ENCODE assay signal across 8 cellular contexts in genomic region chr14:103121846-103122577, GRCh38. TPM values are rescaled to one million over a fixed set of nuclear protein-coding genes. Genes with fewer than 3 reads are reported as not detected.
DNase-seq lines count a peak whose midpoint lies in the region; ATAC-seq, FAIRE-seq and TF ChIP-seq lines count a peak whose summit lies in the region.

No MANE protein-coding gene starts in this region.

- H2BK120ac ChIP-seq in H1 (replicated peaks; ENCODE audit: low read depth, low read length), result no peak overlapping the region

- TF ChIP-seq RAD21 in A549 (conservative IDR thresholded peaks at IDR 0.05 in 1 of 2, IDR thresholded peaks at IDR 0.05 in 1 of 2) (peak in 1 of 2 experiments; percentile 48; a peak in 1 of 5 replicates), H1 (IDR thresholded peaks at IDR 0.05 in 1 of 2, conservative IDR thresholded peaks at IDR 0.05 in 1 of 2; ENCODE audit: low read depth in 2 of 2, low read length in 2 of 2) (no peak)

- CTCF ChIA-PET in A549 (lab: Yijun Ruan, JAX) (interaction anchor here (7.8 kb wide), 1 partner anchor 17 kb away, joined by 120 read pairs; no protein-coding TSS in a partner anchor), H1 (lab: Charles Lee; ENCODE audit: partially characterized antibody) (interaction anchor here (1.0 to 18.4 kb wide), 3 partner anchors 8 to 87 kb away, joined by 3 to 276 read pairs (median 3); no protein-coding TSS in a partner anchor)

- peak overlapping the region; percentile 83 for H3K18ac ChIP-seq in H1 (ENCODE audit: extremely low read depth, low read length)

- peaks cover 3% of the 10 kb centered on the region; the same call in 1 of the 2 replicates for H3K23me2 ChIP-seq in H1 (ENCODE audit: low read depth, low read length)

- H3K14ac ChIP-seq in H1 (ENCODE audit: insufficient read length), result no peak overlapping the region

- H3K27ac Mint-ChIP-seq in mesothelial cell of epicardium, result peak overlapping the region; percentile 94
- H3K27ac Mint-ChIP-seq in natural killer cell, result no peak overlapping the region

- 0 out of 2 replicates have a peak overlapping the region, but pooled peaks have one; percentile 75 for H2BK12ac ChIP-seq in H1 (ENCODE audit: low read depth, low read length)

- peak; percentile 26 for TF ChIP-seq POLR2A in A549 (IDR thresholded peaks at IDR 0.05; ENCODE audit: low read length)
- TF ChIP-seq POLR2A in H1 (IDR thresholded peaks at IDR 0.05; ENCODE audit: control extremely low read depth in 1 of 2, low read depth in 2 of 2, low read length in 2 of 2), result no peak

- no peak overlapping the region; a peak in 1 of 7 replicates for H3K9ac ChIP-seq in H1 (replicated peaks in 1 of 4; ENCODE audit: extremely low read depth in 1 of 4, low read depth in 3 of 4, low read length in 3 of 4)

- H3K56ac ChIP-seq in H1 (replicated peaks; ENCODE audit: insufficient read length, low read depth, low read length), result no peak overlapping the region

- peaks cover 24% of the 10 kb centered on the region for H3K4me1 Mint-ChIP-seq in mesothelial cell of epicardium
- peaks cover 0 to 6% of the 10 kb centered on the region in 2 donors for H3K4me1 Mint-ChIP-seq in natural killer cell

- TF ChIP-seq EP300 in A549 (IDR thresholded peaks at IDR 0.05), result peak; percentile 40 to 78; a peak in 2 of 5 replicates
- no peak for TF ChIP-seq EP300 in H1 (IDR thresholded peaks at IDR 0.05; ENCODE audit: borderline replicate concordance in 1 of 2, low read depth in 2 of 2, low read length in 2 of 2)

- H3K23ac ChIP-seq in H1 (ENCODE audit: insufficient read length), result no peak overlapping the region

- H3K4me3 ChIP-seq in A549 (peak overlapping the region; percentile 83), H1 (ENCODE audit: extremely low read depth in 1 of 4, insufficient read depth in 2 of 4, low read depth in 3 of 4, low read length in 4 of 4) (peak overlapping the region in 3 of 4 experiments; percentile 21 to 62 (median 32); a peak in 5 of 8 replicates)

- H3K9me3 ChIP-seq in A549 (no peaks in the 10 kb centered on the region), H1 (ENCODE audit: insufficient read depth in 2 of 2, low read depth in 1 of 2, low read length in 1 of 2) (no peaks in the 10 kb centered on the region)

- FAIRE-seq in A549 (lab: Jason Lieb, UNC), result no peak
- no peak for FAIRE-seq in H1 (lab: Jason Lieb, UNC)

- TF ChIP-seq CTCF in A549 (IDR thresholded peaks at IDR 0.05), result no peak
- no peak for TF ChIP-seq CTCF in H1 (IDR thresholded peaks at IDR 0.05; ENCODE audit: control extremely low read depth in 1 of 3, insufficient read depth in 1 of 3, low read depth in 1 of 3, low read length in 3 of 3)
- TF ChIP-seq CTCF in mesothelial cell of epicardium (IDR thresholded peaks at IDR 0.05; ENCODE audit: unreplicated experiment), result no peak
- no peak for TF ChIP-seq CTCF in natural killer cell (IDR thresholded peaks at IDR 0.05)

- H4K91ac ChIP-seq in H1 (replicated peaks; ENCODE audit: insufficient read length, low read length), result peak overlapping the region; percentile 11

- ATAC-seq in A549 (peak; percentile 66 to 68), GM18519 (IDR thresholded peaks at IDR 0.05; ENCODE audit: low FRiP score, unreplicated experiment) (no peak), natural killer cell (no peak)

- WGBS in A549 (ENCODE audit: missing lambda C conversion rate), result 3% methylated on average over 18 of the region's 23 CpGs
- WGBS in H1 (ENCODE audit: extremely low coverage in 1 of 2, insufficient coverage in 1 of 2, insufficient read length in 1 of 2, insufficient replicate concordance in 2 of 2, low coverage in 1 of 2, low lambda C conversion rate in 2 of 2, missing lambda C conversion rate in 1 of 2), 2 experiments, result 14% methylated on average over 20 of the region's 23 CpGs; no CpG with 5 or more reads in 1 of the 2 experiments

- H3K9me3 Mint-ChIP-seq in mesothelial cell of epicardium (no peaks in the 10 kb centered on the region), natural killer cell (no peaks in the 10 kb centered on the region)

- H3K4me3 Mint-ChIP-seq in mesothelial cell of epicardium (peak overlapping the region; percentile 57), natural killer cell (no peak overlapping the region)

- intact Hi-C loops in natural killer cell (cut with micrococcal nuclease), result no loop called here

- no peaks in the 10 kb centered on the region for H3K79me2 ChIP-seq in H1 (ENCODE audit: control insufficient read depth in 1 of 2, insufficient read depth in 2 of 2, low read length in 2 of 2)

- H3K36me3 Mint-ChIP-seq in mesothelial cell of epicardium (no peaks in the 10 kb centered on the region), natural killer cell (no peaks in the 10 kb centered on the region)

- H2AK5ac ChIP-seq in H1 (ENCODE audit: low read depth, low read length), result no peak overlapping the region

- no peak overlapping the region for H3K4ac ChIP-seq in H1 (replicated peaks; ENCODE audit: insufficient read length, low read depth, low read length)

- peak overlapping the region; percentile 94 for H3K4me2 ChIP-seq in A549
- peak overlapping the region; percentile 68 to 83 for H3K4me2 ChIP-seq in H1 (ENCODE audit: insufficient read depth in 1 of 2, low read depth in 2 of 2, low read length in 2 of 2)

- H2BK5ac ChIP-seq in H1 (ENCODE audit: low read depth, low read length), result peak overlapping the region; percentile 75; the same call in 1 of the 2 replicates

- H3K27me3 Mint-ChIP-seq in mesothelial cell of epicardium (ENCODE audit: low read depth) (peaks cover 20% of the 10 kb centered on the region), natural killer cell (ENCODE audit: low read depth in 2 of 2) (peaks cover 21 to 32% of the 10 kb centered on the region in 2 donors)

- DNase-seq in A549 (ENCODE audit: low read depth in 1 of 2, low spot score in 1 of 2) (peak; percentile 83 to 98), HT1080 (ENCODE audit: low read depth) (peak; percentile 81), NOMO-1 (lab: John Stamatoyannopoulos, UW; ENCODE audit: unreplicated experiment in 2 of 2) (peak; percentile 82 to 86), H1 (ENCODE audit: low read depth in 1 of 2, low spot score in 2 of 2) (peak in 1 of 2 experiments; percentile 80), mesothelial cell of epicardium (ENCODE audit: low spot score in 2 of 2, unreplicated experiment in 2 of 2) (peak; percentile 82 to 91), natural killer cell (no peak)
- no peak for DNase-seq in activated CD4-positive, CD25-positive, alpha-beta regulatory T cell treated with anti-CD3 and anti-CD28 coated beads, Interleukin-2, amount 50 U/mL, for 72 hours

- POLR2A ChIA-PET in A549 (lab: Yijun Ruan, JAX) (interaction anchor here (1.0 to 1.5 kb wide), 4 partner anchors 10 to 18 kb away, joined by 3 to 10 read pairs (median 4); no protein-coding TSS in a partner anchor), H1 (lab: Charles Lee; ENCODE audit: partially characterized antibody) (interaction anchor here (1.0 to 1.1 kb wide), 2 partner anchors 9 to 14 kb away, joined by 3 to 4 read pairs; no protein-coding TSS in a partner anchor)

- H3K27me3 ChIP-seq in H1 (replicated peaks in 1 of 4; ENCODE audit: control insufficient read depth in 3 of 4, extremely low read depth in 1 of 4, insufficient read depth in 3 of 4, low read length in 3 of 4), result peaks cover 0 to 36% (median 26%) of the 10 kb centered on the region in 4 experiments; a peak in 6 of 7 replicates

- peaks cover 6 to 7% of the 10 kb centered on the region in 2 experiments for H4K20me1 ChIP-seq in H1 (replicated peaks in 1 of 2; ENCODE audit: control insufficient read depth in 1 of 2, insufficient read depth in 2 of 2, low read length in 2 of 2)

- peak overlapping the region; percentile 80; the same call in 1 of the 2 replicates for H2BK20ac ChIP-seq in H1 (ENCODE audit: low read length)

- H4K8ac ChIP-seq in H1 (ENCODE audit: extremely low read depth, insufficient read depth, low read length), result peak overlapping the region; percentile 76

- H3K36me3 ChIP-seq in H1 (ENCODE audit: control insufficient read depth in 2 of 4, insufficient read depth in 4 of 4, low read length in 3 of 4), result no peaks in the 10 kb centered on the region

- H2AFZ ChIP-seq in H1 (ENCODE audit: low read length), result no peak overlapping the region

- H3K4me1 ChIP-seq in A549 (peaks cover 71% of the 10 kb centered on the region), H1 (replicated peaks in 1 of 4; ENCODE audit: control insufficient read depth in 3 of 4, insufficient read depth in 4 of 4, low read length in 3 of 4) (peaks cover 0 to 35% (median 25%) of the 10 kb centered on the region in 4 experiments; a peak in 6 of 7 replicates)

- H4K5ac ChIP-seq in H1 (ENCODE audit: insufficient read length, low read depth, low read length), result no peak overlapping the region

- no peaks in the 10 kb centered on the region for H3K79me1 ChIP-seq in H1 (ENCODE audit: low read depth, low read length)

- no peak overlapping the region; the same call in 1 of the 2 replicates for H2BK15ac ChIP-seq in H1 (ENCODE audit: low read length)

- H3K27ac ChIP-seq in A549, result peak overlapping the region; percentile 96 to 98
- H3K27ac ChIP-seq in H1 (ENCODE audit: low read depth, low read length), result no peak overlapping the region

RNA-seq across cellular contexts. Expression of gene TNFAIP2, which starts 1.2 kb away (rescaled TPM):
- polyA plus RNA-seq in A549 (2011; rRNA removed) (222 and 249 TPM in 2 replicates), A549 (2017; fragmentation: RNase III; extraction: RNeasy Plus Mini Kit Qiagen cat#74134 plus additional on column Dnase treatment) (254 to 344 TPM (median 332 TPM) in 3 replicates), H1 (2011; rRNA removed) (34.5 and 37.6 TPM in 2 replicates)
- polyA plus RNA-seq in A549 (2012; cell fraction: cytosol; rRNA removed), result 330 and 432 TPM in 2 replicates
- polyA plus RNA-seq in A549 (2012; cell fraction: nucleus; rRNA removed), result 944 and 1,061 TPM in 2 replicates
- 229 and 304 TPM in 2 replicates for polyA minus RNA-seq in A549 (2011; rRNA and poly(A)+ RNA removed)
- 17.6 and 26.1 TPM in 2 replicates for total RNA-seq in HT1080 (2014; rRNA removed; shearing (Covaris generic))
- polyA plus RNA-seq in HT1080 (2015; cell fraction: cytosol; rRNA removed), result 23.3 and 23.8 TPM in 2 replicates
- 59.9 and 65.3 TPM in 2 replicates for polyA plus RNA-seq in HT1080 (2015; cell fraction: nucleus; rRNA removed)
- 28.3 and 33.3 TPM in 2 replicates for total RNA-seq in H1 (2021; fragmentation: NEBNext Ultra II Directional; extraction: Animal tissue kit (Norgen Biotek cat#: 25700))
- 24.9 TPM for polyA plus RNA-seq in H1 (2011; cell fraction: cytosol; rRNA removed)
- polyA plus RNA-seq in H1 (2011; cell fraction: nucleus; rRNA removed), result 145 TPM
- polyA plus RNA-seq in H1 (2012, experiment 1 of 2), result 23.2 to 37.9 TPM (median 33.7 TPM) in 4 replicates
- 38.1 TPM for polyA plus RNA-seq in H1 (2012, experiment 2 of 2)
- polyA plus RNA-seq in H1 (2013, experiment 1 of 2), result 22.4 TPM
- 21.9 TPM for polyA plus RNA-seq in H1 (2013, experiment 2 of 2)
- 14.2 and 16.0 TPM in 2 replicates for polyA minus RNA-seq in H1 (2011; rRNA and poly(A)+ RNA removed)
- 19.6 TPM for polyA minus RNA-seq in H1 (2011; cell fraction: cytosol; rRNA and poly(A)+ RNA removed)
- 16.3 TPM for polyA minus RNA-seq in H1 (2011; cell fraction: nucleus; rRNA and poly(A)+ RNA removed)
- total RNA-seq in mesothelial cell of epicardium (101 to 119 TPM (median 108 TPM) in 3 replicates), natural killer cell (10 to 100 TPM; 14.2 to 89.8 (median 50.1) TPM)

RNA-seq across cellular contexts. Expression of gene EXOC3L4, which starts 27.5 kb away (rescaled TPM):
- polyA plus RNA-seq in A549 (2011; rRNA removed), result 0.94 and 1.5 TPM in 2 replicates
- polyA plus RNA-seq in A549 (2012; cell fraction: cytosol; rRNA removed), result 4.3 and 7.2 TPM in 2 replicates
- polyA plus RNA-seq in A549 (2012; cell fraction: nucleus; rRNA removed), result 15.2 and 17.0 TPM in 2 replicates
- 4.3 to 4.9 TPM (median 4.7 TPM) in 3 replicates for polyA plus RNA-seq in A549 (2017; fragmentation: RNase III; extraction: RNeasy Plus Mini Kit Qiagen cat#74134 plus additional on column Dnase treatment)
- polyA minus RNA-seq in A549 (2011; rRNA and poly(A)+ RNA removed), result 1.2 and 2.7 TPM in 2 replicates
- not detected in 2 replicates for total RNA-seq in HT1080 (2014; rRNA removed; shearing (Covaris generic))
- polyA plus RNA-seq in HT1080 (2015; cell fraction: cytosol; rRNA removed), result 0.37 TPM in 1 of 2 replicates, not detected in the other
- polyA plus RNA-seq in HT1080 (2015; cell fraction: nucleus; rRNA removed), result 0.25 TPM in 1 of 2 replicates, not detected in the other
- total RNA-seq in H1 (2021; fragmentation: NEBNext Ultra II Directional; extraction: Animal tissue kit (Norgen Biotek cat#: 25700)), result 0.45 TPM in 1 of 2 replicates, not detected in the other
- polyA plus RNA-seq in H1 (2011; rRNA removed), result 0.24 and 0.57 TPM in 2 replicates
- 0.72 TPM for polyA plus RNA-seq in H1 (2011; cell fraction: cytosol; rRNA removed)
- 1.8 TPM for polyA plus RNA-seq in H1 (2011; cell fraction: nucleus; rRNA removed)
- polyA plus RNA-seq in H1 (2012, experiment 1 of 2), result 0.53 to 0.60 TPM in 2 of 4 replicates, not detected in the others
- 0.47 TPM for polyA plus RNA-seq in H1 (2012, experiment 2 of 2)
- polyA plus RNA-seq in H1 (2013, experiment 1 of 2), result 0.20 TPM
- polyA plus RNA-seq in H1 (2013, experiment 2 of 2), result 0.13 TPM
- 0.13 TPM in 1 of 2 replicates, not detected in the other for polyA minus RNA-seq in H1 (2011; rRNA and poly(A)+ RNA removed)
- not detected for polyA minus RNA-seq in H1 (2011; cell fraction: cytosol; rRNA and poly(A)+ RNA removed)
- polyA minus RNA-seq in H1 (2011; cell fraction: nucleus; rRNA and poly(A)+ RNA removed), result 0.60 TPM
- 0.18 TPM in 1 of 3 replicates, not detected in the others for total RNA-seq in mesothelial cell of epicardium
- total RNA-seq in natural killer cell, result not detected

RNA-seq across cellular contexts. Expression of gene LBHD2, which starts 38.0 kb away (rescaled TPM):
- polyA plus RNA-seq in A549 (2011; rRNA removed) (not detected in 2 replicates), A549 (2017; fragmentation: RNase III; extraction: RNeasy Plus Mini Kit Qiagen cat#74134 plus additional on column Dnase treatment) (not detected in 3 replicates), H1 (2011; rRNA removed) (0.16 TPM in 1 of 2 replicates, not detected in the other)
- polyA plus RNA-seq in A549 (2012; cell fraction: cytosol; rRNA removed), result 0.06 and 0.08 TPM in 2 replicates
- polyA plus RNA-seq in A549 (2012; cell fraction: nucleus; rRNA removed), result not detected in 2 replicates
- polyA minus RNA-seq in A549 (2011; rRNA and poly(A)+ RNA removed), result not detected in 2 replicates
- total RNA-seq in HT1080 (2014; rRNA removed; shearing (Covaris generic)), result not detected in 2 replicates
- polyA plus RNA-seq in HT1080 (2015; cell fraction: cytosol; rRNA removed), result not detected in 2 replicates
- polyA plus RNA-seq in HT1080 (2015; cell fraction: nucleus; rRNA removed), result not detected in 2 replicates
- total RNA-seq in H1 (2021; fragmentation: NEBNext Ultra II Directional; extraction: Animal tissue kit (Norgen Biotek cat#: 25700)), result not detected in 2 replicates
- polyA plus RNA-seq in H1 (2011; cell fraction: cytosol; rRNA removed), result not detected
- not detected for polyA plus RNA-seq in H1 (2011; cell fraction: nucleus; rRNA removed)
- not detected in 4 replicates for polyA plus RNA-seq in H1 (2012, experiment 1 of 2)
- polyA plus RNA-seq in H1 (2012, experiment 2 of 2), result not detected
- polyA plus RNA-seq in H1 (2013, experiment 1 of 2), result not detected
- not detected for polyA plus RNA-seq in H1 (2013, experiment 2 of 2)
- not detected in 2 replicates for polyA minus RNA-seq in H1 (2011; rRNA and poly(A)+ RNA removed)
- not detected for polyA minus RNA-seq in H1 (2011; cell fraction: cytosol; rRNA and poly(A)+ RNA removed)
- polyA minus RNA-seq in H1 (2011; cell fraction: nucleus; rRNA and poly(A)+ RNA removed), result not detected
- total RNA-seq in mesothelial cell of epicardium (not detected in 3 replicates), natural killer cell (not detected)

Comparison
In these comparisons a context has a peak if more than half of its experiments do, and no peak if none do; other contexts are left out.
1. ATAC-seq: peak in A549 (2 of 2); none in GM18519 (single experiment) and natural killer cell (0 of 3).
2. DNase-seq: peak in A549 (2 of 2), HT1080 (single experiment), NOMO-1 (2 of 2) and mesothelial cell of epicardium (2 of 2); none in activated CD4-positive, CD25-positive, alpha-beta regulatory T cell treated with anti-CD3 and anti-CD28 coated beads, Interleukin-2, amount 50 U/mL, for 72 hours (single experiment) and natural killer cell (single experiment).
3. Of the 18 proteins assayed by ChIP-seq in both H1 and A549: peak only in H1: none; only in A549: E2F6, EP300, JUN, POLR2A and RFX5; in both: CEBPB and MAX; in neither: 10; mixed calls (peak in some experiments, not most) for 1.